ENCODE assay signal across 23 cellular contexts in the genomic region with DNA sequence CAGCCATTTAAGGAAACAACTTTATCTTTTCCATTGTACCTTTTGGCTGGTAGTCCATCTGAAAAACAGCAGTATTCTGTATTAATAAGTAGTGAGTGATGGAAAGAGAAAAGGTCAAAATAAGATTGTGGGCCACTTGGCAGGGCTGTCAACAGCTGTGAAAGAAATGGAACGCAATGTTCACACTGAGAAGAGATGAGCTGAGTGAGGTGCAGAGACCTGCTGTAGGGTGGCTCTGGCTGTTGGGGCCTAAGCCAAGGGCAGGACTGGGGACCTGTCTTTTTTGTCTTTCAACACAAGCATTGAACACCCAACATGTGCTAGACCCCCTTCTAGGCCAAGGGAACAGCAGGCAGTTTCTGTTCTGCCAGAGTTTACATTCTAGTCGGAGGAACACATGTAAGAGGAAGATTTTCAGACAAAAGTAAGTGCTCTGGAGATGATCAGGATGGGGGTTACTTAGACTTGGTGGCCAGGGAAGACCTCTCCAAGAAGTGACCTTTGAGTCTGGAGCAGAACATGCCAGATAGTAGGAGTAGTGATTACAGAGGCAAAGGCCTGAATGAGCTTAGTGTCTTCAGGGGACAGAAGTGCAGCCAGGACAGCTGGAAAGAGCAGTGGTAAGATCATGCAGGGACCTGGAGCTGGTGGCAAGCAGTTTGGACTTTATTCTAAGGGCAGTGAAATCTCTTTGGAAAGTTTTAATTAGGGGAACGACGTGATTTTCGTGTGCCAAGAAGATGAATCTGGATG. TPM values are rescaled to one million over a fixed set of nuclear protein-coding genes. Genes with fewer than 3 reads are reported as not detected.
"Had no signal": no experiment of that assay in that cellular context is flagged by ENCODE, and none has a peak within 500 bp of the region (broad histone marks: within the 10 kb centered on the region; RNA-seq: fewer than 3 reads in every experiment).

No MANE protein-coding gene starts in this region.

- H3K9me3 Mint-ChIP-seq: neural progenitor cell; stimulated activated memory B cell treated with anti-CD40 and anti-IgM and Interleukin-4, amounts not matched to agents 10 μg/mL and 1 μg/mL and 100 μg/mL, for 72 hours had no signal

- H3K9me3 ChIP-seq: prostate gland, testis, upper lobe of left lung had no signal

- H3K4me1 ChIP-seq: prostate gland, testis had no signal

- H3K27me3 Mint-ChIP-seq: stimulated activated memory B cell treated with anti-CD40 and anti-IgM and Interleukin-4, amounts not matched to agents 10 μg/mL and 1 μg/mL and 100 μg/mL, for 72 hours had no signal

- H3K4me3 Mint-ChIP-seq: neural progenitor cell; stimulated activated memory B cell treated with anti-CD40 and anti-IgM and Interleukin-4, amounts not matched to agents 10 μg/mL and 1 μg/mL and 100 μg/mL, for 72 hours had no signal

- ATAC-seq: esophagus mucosa; sciatic nerve; stimulated activated memory B cell treated with anti-CD40 and anti-IgM and Interleukin-4, amounts not matched to agents 10 μg/mL and 1 μg/mL and 100 μg/mL, for 72 hours had no signal

- H3K27ac Mint-ChIP-seq: neural progenitor cell; stimulated activated memory B cell treated with anti-CD40 and anti-IgM and Interleukin-4, amounts not matched to agents 10 μg/mL and 1 μg/mL and 100 μg/mL, for 72 hours had no signal

- H3K27ac ChIP-seq: brain microvascular endothelial cell, neural progenitor cell, prostate gland, upper lobe of left lung, WERI-Rb-1 had no signal

- H3K4me3 ChIP-seq: neural progenitor cell, prostate gland, testis, upper lobe of left lung had no signal

- DNase-seq: activated CD4-positive, alpha-beta T cell treated with anti-CD3 and anti-CD28 coated beads for 1 hour; activated CD8-positive, alpha-beta memory T cell treated with anti-CD3 and anti-CD28 coated beads for 24 hours; activated CD8-positive, alpha-beta memory T cell treated with anti-CD3 and anti-CD28 coated beads, Interleukin-2, amount 50 U/mL, for 48 hours; anterior cingulate cortex; brain microvascular endothelial cell; effector CD4-positive, alpha-beta T cell; hypothalamus; islet precursor cell; midbrain; stimulated activated CD4-positive, alpha-beta T cell treated with anti-CD3 and anti-CD28 coated beads, Interleukin-4, amount 100 ng/mL, for 24 hours; T-helper 2 cell; testis; upper lobe of left lung; WERI-Rb-1 had no signal

- H3K4me1 Mint-ChIP-seq: neural progenitor cell; stimulated activated memory B cell treated with anti-CD40 and anti-IgM and Interleukin-4, amounts not matched to agents 10 μg/mL and 1 μg/mL and 100 μg/mL, for 72 hours had no signal

- H3K27me3 ChIP-seq: brain microvascular endothelial cell, neural progenitor cell, testis, upper lobe of left lung had no signal

- H3K36me3 ChIP-seq: brain microvascular endothelial cell, neural progenitor cell, prostate gland, WERI-Rb-1 had no signal

RNA-seq across cellular contexts. Expression of a gene that starts 31.4 kb away (rescaled TPM):
- total RNA-seq: glomerular endothelial cell, lung microvascular endothelial cell, osteoblast, sciatic nerve, SK-MEL-5, testis had no signal
